In genomic region chr16:31269973-31270372, GRCh38 we compare ENCODE assay signal across 8 cellular contexts. TPM values are rescaled to one million over a fixed set of nuclear protein-coding genes. Genes with fewer than 3 reads are reported as not detected.
"Had no signal": no experiment of that assay in that cellular context is flagged by ENCODE, and none has a peak within 500 bp of the region (broad histone marks: within the 10 kb centered on the region; RNA-seq: fewer than 3 reads in every experiment).

No MANE protein-coding gene starts in this region.

RNA-seq across cellular contexts. Expression of gene ITGAM, which starts 10.2 kb away (rescaled TPM):
- total RNA-seq: MCF 10A, NCI-H460, PC-3, RPMI7951, SJCRH30 had no signal

RNA-seq across cellular contexts. Expression of gene PYDC1, which starts 53.0 kb away (rescaled TPM):
- total RNA-seq: LHCN-M2, MCF 10A, NCI-H460, PC-3, Right ventricle myocardium inferior, RPMI7951, SJCRH30, SK-MEL-5 had no signal

RNA-seq across cellular contexts. Expression of gene TRIM72, which starts 56.1 kb away (rescaled TPM):
- total RNA-seq: MCF 10A, PC-3, RPMI7951 had no signal
